13 cellular contexts compared by ENCODE assay signal in genomic region chr11:47241740-47242400, GRCh38. TPM values are rescaled to one million over a fixed set of nuclear protein-coding genes. Genes with fewer than 3 reads are reported as not detected.
DNase-seq lines count a peak whose midpoint lies in the region; ATAC-seq, FAIRE-seq and TF ChIP-seq lines count a peak whose summit lies in the region.
"Had no signal": no experiment of that assay in that cellular context is flagged by ENCODE, and none has a peak within 500 bp of the region (broad histone marks: within the 10 kb centered on the region; RNA-seq: fewer than 3 reads in every experiment).

No MANE protein-coding gene starts in this region.

- dilution Hi-C loops in endothelial cell of umbilical vein (cut with MboI; ENCODE audit: extremely low pct_ligation_motif_present, low sequenced_read_pairs), result no loop called here

- no peaks in the 10 kb centered on the region for H3K9me1 ChIP-seq in endothelial cell of umbilical vein (replicated peaks; ENCODE audit: control insufficient read depth, extremely low read depth, insufficient read depth, low read length)

- no peaks in the 10 kb centered on the region for H3K27me3 ChIP-seq in endothelial cell of umbilical vein (ENCODE audit: control insufficient read depth in 2 of 2, insufficient read depth in 2 of 2, low read length in 2 of 2)

- no peak overlapping the region for H3K4me3 ChIP-seq in endothelial cell of umbilical vein (replicated peaks in 1 of 3; ENCODE audit: insufficient read depth in 1 of 3, low read depth in 1 of 3, low read length in 3 of 3)

- POLR2A ChIA-PET in RWPE1 (lab: Yijun Ruan, JAX; ENCODE audit: low non-redundant PET), result interaction anchor here (0.9 kb wide), 1 partner anchor 10 kb away, joined by 4 read pairs; no protein-coding TSS in a partner anchor
- POLR2A ChIA-PET in endothelial cell of umbilical vein (lab: Charles Lee), result interaction anchor here (1.0 kb wide), 1 partner anchor 22 kb away, joined by 3 read pairs; no protein-coding TSS in a partner anchor

- CTCF ChIA-PET in activated CD8-positive, alpha-beta memory T cell treated with anti-CD3 and anti-CD28 coated beads, Interleukin-2, amount 10 ng/mL, durations not matched to agents 7 days and 5 days (lab: Charles Lee), result interaction anchor here (1.2 to 1.5 kb wide), 2 partner anchors 9 to 18 kb away, joined by 3 to 4 read pairs; no protein-coding TSS in a partner anchor
- CTCF ChIA-PET in RWPE1 (lab: Yijun Ruan, JAX), result interaction anchor here (0.5 kb wide), 1 partner anchor 93 kb away, joined by 3 read pairs; no protein-coding TSS in a partner anchor
- CTCF ChIA-PET in endothelial cell of umbilical vein (lab: Charles Lee), result interaction anchor here (1.0 to 1.5 kb wide), 5 partner anchors 11 to 113 kb away, joined by 3 to 5 read pairs (median 3); no protein-coding TSS in a partner anchor

- H3K27ac ChIP-seq in RWPE1 (peak overlapping the region; percentile 61), endothelial cell of umbilical vein (ENCODE audit: insufficient read depth, low read depth, low read length) (no peak overlapping the region)

- H3K27ac Mint-ChIP-seq in activated CD8-positive, alpha-beta memory T cell treated with anti-CD3 and anti-CD28 coated beads, Interleukin-2, amount 10 ng/mL, durations not matched to agents 7 days and 5 days, result peak overlapping the region; percentile 48
- H3K27ac Mint-ChIP-seq in stimulated activated naive B cell treated with anti-CD40 and anti-IgM and Interleukin-4, amounts not matched to agents 10 μg/mL and 1 μg/mL and 100 μg/mL, for 72 hours, result peak overlapping the region; percentile 62

- peaks cover 5% of the 10 kb centered on the region for H3K4me1 Mint-ChIP-seq in activated CD8-positive, alpha-beta memory T cell treated with anti-CD3 and anti-CD28 coated beads, Interleukin-2, amount 10 ng/mL, durations not matched to agents 7 days and 5 days
- peaks cover 5 to 23% of the 10 kb centered on the region in 2 donors for H3K4me1 Mint-ChIP-seq in stimulated activated naive B cell treated with anti-CD40 and anti-IgM and Interleukin-4, amounts not matched to agents 10 μg/mL and 1 μg/mL and 100 μg/mL, for 72 hours

- H3K36me3 Mint-ChIP-seq in activated CD8-positive, alpha-beta memory T cell treated with anti-CD3 and anti-CD28 coated beads, Interleukin-2, amount 10 ng/mL, durations not matched to agents 7 days and 5 days, result peaks cover 46% of the 10 kb centered on the region
- H3K36me3 Mint-ChIP-seq in stimulated activated naive B cell treated with anti-CD40 and anti-IgM and Interleukin-4, amounts not matched to agents 10 μg/mL and 1 μg/mL and 100 μg/mL, for 72 hours, result peaks cover 62 to 86% of the 10 kb centered on the region in 2 donors

- H3K9me3 ChIP-seq in endothelial cell of umbilical vein (replicated peaks; ENCODE audit: control insufficient read depth, insufficient read depth, low read length), result no peaks in the 10 kb centered on the region

- DNase-seq in activated CD8-positive, alpha-beta memory T cell treated with anti-CD3 and anti-CD28 coated beads, Interleukin-2, amount 10 ng/mL, durations not matched to agents 7 days and 5 days, result no peak
- no peak for DNase-seq in activated CD8-positive, alpha-beta memory T cell treated with anti-CD3 and anti-CD28 coated beads, Interleukin-2, amount 50 U/mL, for 4 hours
- DNase-seq in RWPE1 (ENCODE audit: low spot score), result no peak
- DNase-seq in endothelial cell of umbilical vein (ENCODE audit: low read depth, low spot score), result no peak
- no peak for DNase-seq in stimulated activated naive B cell treated with anti-CD40 and anti-IgM and Interleukin-4, amounts not matched to agents 10 μg/mL and 1 μg/mL and 100 μg/mL, for 72 hours
- no peak for DNase-seq in NCI-H2107 treated with DMSO at 0.1 percent for 48 hours (lab: John Stamatoyannopoulos, UW; ENCODE audit: unreplicated experiment)
- no peak for DNase-seq in mesenteric fat pad (ENCODE audit: low spot score)
- no peak for DNase-seq in middle frontal gyrus (ENCODE audit: extremely low spot score, low spot score)
- DNase-seq: activated CD4-positive, alpha-beta T cell treated with anti-CD3 and anti-CD28 coated beads, Interleukin-2, amount 50 U/mL, for 48 hours; NCI-H345 had no signal

- H3K4me3 Mint-ChIP-seq in activated CD8-positive, alpha-beta memory T cell treated with anti-CD3 and anti-CD28 coated beads, Interleukin-2, amount 10 ng/mL, durations not matched to agents 7 days and 5 days, result no peak overlapping the region
- peak overlapping the region in 1 of 2 donors; percentile 1 for H3K4me3 Mint-ChIP-seq in stimulated activated naive B cell treated with anti-CD40 and anti-IgM and Interleukin-4, amounts not matched to agents 10 μg/mL and 1 μg/mL and 100 μg/mL, for 72 hours

- FAIRE-seq in endothelial cell of umbilical vein (lab: Jason Lieb, UNC), result peak; percentile 31
- FAIRE-seq: G401.6, islet of Langerhans had no signal

- H3K9ac ChIP-seq in endothelial cell of umbilical vein (replicated peaks; ENCODE audit: extremely low read depth, insufficient read depth, low read length), result no peak overlapping the region

- H2AFZ ChIP-seq in endothelial cell of umbilical vein (ENCODE audit: low read depth, low read length), result no peak overlapping the region

- intact Hi-C loops in endothelial cell of umbilical vein (cut with micrococcal nuclease), result no loop called here

- H4K20me1 ChIP-seq in endothelial cell of umbilical vein (replicated peaks; ENCODE audit: control insufficient read depth, extremely low read depth, insufficient read depth, low read length), result no peaks in the 10 kb centered on the region

- no peaks in the 10 kb centered on the region for H3K9me3 Mint-ChIP-seq in activated CD8-positive, alpha-beta memory T cell treated with anti-CD3 and anti-CD28 coated beads, Interleukin-2, amount 10 ng/mL, durations not matched to agents 7 days and 5 days (ENCODE audit: low read depth)
- no peaks in the 10 kb centered on the region for H3K9me3 Mint-ChIP-seq in stimulated activated naive B cell treated with anti-CD40 and anti-IgM and Interleukin-4, amounts not matched to agents 10 μg/mL and 1 μg/mL and 100 μg/mL, for 72 hours

- no peak for TF ChIP-seq POLR2A in endothelial cell of umbilical vein (IDR thresholded peaks at IDR 0.05; ENCODE audit: low read depth, low read length)

- H3K4me2 ChIP-seq in endothelial cell of umbilical vein (ENCODE audit: insufficient read depth, low read length), result no peak overlapping the region

- H3K36me3 ChIP-seq in endothelial cell of umbilical vein (ENCODE audit: control insufficient read depth in 2 of 2, extremely low read depth in 1 of 2, insufficient read depth in 2 of 2, low read length in 2 of 2), result peaks cover 15 to 49% of the 10 kb centered on the region in 2 experiments

- ATAC-seq in activated CD8-positive, alpha-beta memory T cell treated with anti-CD3 and anti-CD28 coated beads, Interleukin-2, amount 10 ng/mL, durations not matched to agents 7 days and 5 days, result no peak
- ATAC-seq in stimulated activated naive B cell treated with anti-CD40 and anti-IgM and Interleukin-4, amounts not matched to agents 10 μg/mL and 1 μg/mL and 100 μg/mL, for 72 hours (replicated peaks), result peak; percentile 17 to 26
- ATAC-seq: Right ventricle myocardium inferior had no signal

- BruUV-seq in endothelial cell of umbilical vein (replicated peaks; lab: Mats Ljungman, UMichigan), result no TSS peak

- TF ChIP-seq CTCF in RWPE1 (conservative IDR thresholded peaks at IDR 0.05; ENCODE audit: low read depth), result no peak
- TF ChIP-seq CTCF in endothelial cell of umbilical vein (IDR thresholded peaks at IDR 0.05; ENCODE audit: extremely low read depth in 1 of 2, insufficient read depth in 1 of 2, low read depth in 1 of 2, low read length in 2 of 2), result no peak

- peaks cover 2% of the 10 kb centered on the region for H3K4me1 ChIP-seq in endothelial cell of umbilical vein (ENCODE audit: control insufficient read depth, extremely low read depth, insufficient read depth, low read length)

- no peaks in the 10 kb centered on the region for H3K27me3 Mint-ChIP-seq in activated CD8-positive, alpha-beta memory T cell treated with anti-CD3 and anti-CD28 coated beads, Interleukin-2, amount 10 ng/mL, durations not matched to agents 7 days and 5 days
- H3K27me3 Mint-ChIP-seq in stimulated activated naive B cell treated with anti-CD40 and anti-IgM and Interleukin-4, amounts not matched to agents 10 μg/mL and 1 μg/mL and 100 μg/mL, for 72 hours, result no peaks in the 10 kb centered on the region

- no peaks in the 10 kb centered on the region for H3K79me2 ChIP-seq in endothelial cell of umbilical vein (ENCODE audit: control insufficient read depth, insufficient read depth, low read length)

RNA-seq across cellular contexts. Expression of gene ACP2, which starts 6.7 kb away (rescaled TPM):
- total RNA-seq in activated CD8-positive, alpha-beta memory T cell treated with anti-CD3 and anti-CD28 coated beads, Interleukin-2, amount 10 ng/mL, durations not matched to agents 7 days and 5 days, result 10 to 100 TPM; 26.0 to 29.7 TPM
- total RNA-seq in endothelial cell of umbilical vein (35.6 and 39.7 TPM in 2 replicates), mesenteric fat pad (38.2 TPM)
- polyA plus RNA-seq in endothelial cell of umbilical vein, result 49.2 and 52.6 TPM in 2 replicates
- polyA plus RNA-seq in endothelial cell of umbilical vein (2011; cell fraction: cytosol; rRNA removed), result 32.4 and 38.2 TPM in 2 replicates
- polyA plus RNA-seq in endothelial cell of umbilical vein (2011; cell fraction: nucleus; rRNA removed), result 44.8 and 56.0 TPM in 2 replicates
- 22.8 and 24.6 TPM in 2 replicates for polyA plus RNA-seq in endothelial cell of umbilical vein (2012)
- 36.5 and 42.3 TPM in 2 replicates for polyA minus RNA-seq in endothelial cell of umbilical vein
- polyA minus RNA-seq in endothelial cell of umbilical vein (2011; cell fraction: cytosol; rRNA and poly(A)+ RNA removed), result 26.8 TPM
- 23.0 and 23.4 TPM in 2 replicates for polyA minus RNA-seq in endothelial cell of umbilical vein (2011; cell fraction: nucleus; rRNA and poly(A)+ RNA removed)

RNA-seq across cellular contexts. Expression of gene NR1H3, which starts 15.9 kb away (rescaled TPM):
- 10 to 100 TPM in 1 of 2 experiments, 1 to 10 TPM in 1; 7.5 to 10.2 TPM for total RNA-seq in activated CD8-positive, alpha-beta memory T cell treated with anti-CD3 and anti-CD28 coated beads, Interleukin-2, amount 10 ng/mL, durations not matched to agents 7 days and 5 days
- total RNA-seq in endothelial cell of umbilical vein (7.4 and 9.8 TPM in 2 replicates), mesenteric fat pad (73.2 TPM)
- 16.3 and 19.1 TPM in 2 replicates for polyA plus RNA-seq in endothelial cell of umbilical vein
- polyA plus RNA-seq in endothelial cell of umbilical vein (2011; cell fraction: cytosol; rRNA removed), result 12.3 and 14.0 TPM in 2 replicates
- 22.8 and 30.1 TPM in 2 replicates for polyA plus RNA-seq in endothelial cell of umbilical vein (2011; cell fraction: nucleus; rRNA removed)
- polyA plus RNA-seq in endothelial cell of umbilical vein (2012), result 7.4 and 8.4 TPM in 2 replicates
- polyA minus RNA-seq in endothelial cell of umbilical vein, result 12.0 and 19.2 TPM in 2 replicates
- 50.5 TPM for polyA minus RNA-seq in endothelial cell of umbilical vein (2011; cell fraction: cytosol; rRNA and poly(A)+ RNA removed)
- polyA minus RNA-seq in endothelial cell of umbilical vein (2011; cell fraction: nucleus; rRNA and poly(A)+ RNA removed), result 7.1 and 7.2 TPM in 2 replicates

RNA-seq across cellular contexts. Expression of gene DDB2, which starts 27.1 kb away (rescaled TPM):
- 100 to 1,000 TPM; 155 to 216 TPM for total RNA-seq in activated CD8-positive, alpha-beta memory T cell treated with anti-CD3 and anti-CD28 coated beads, Interleukin-2, amount 10 ng/mL, durations not matched to agents 7 days and 5 days
- 92.4 and 112 TPM in 2 replicates for total RNA-seq in endothelial cell of umbilical vein
- polyA plus RNA-seq in endothelial cell of umbilical vein, result 86.1 and 96.6 TPM in 2 replicates
- 70.3 and 77.1 TPM in 2 replicates for polyA plus RNA-seq in endothelial cell of umbilical vein (2011; cell fraction: cytosol; rRNA removed)
- polyA plus RNA-seq in endothelial cell of umbilical vein (2011; cell fraction: nucleus; rRNA removed), result 234 and 235 TPM in 2 replicates
- 93.7 and 116 TPM in 2 replicates for polyA plus RNA-seq in endothelial cell of umbilical vein (2012)
- polyA minus RNA-seq in endothelial cell of umbilical vein, result 72.1 and 77.4 TPM in 2 replicates
- 45.6 TPM for polyA minus RNA-seq in endothelial cell of umbilical vein (2011; cell fraction: cytosol; rRNA and poly(A)+ RNA removed)
- polyA minus RNA-seq in endothelial cell of umbilical vein (2011; cell fraction: nucleus; rRNA and poly(A)+ RNA removed), result 58.0 and 75.8 TPM in 2 replicates
- 21.0 TPM for total RNA-seq in mesenteric fat pad

RNA-seq across cellular contexts. Expression of gene MADD, which starts 28.1 kb away (rescaled TPM):
- total RNA-seq in activated CD8-positive, alpha-beta memory T cell treated with anti-CD3 and anti-CD28 coated beads, Interleukin-2, amount 10 ng/mL, durations not matched to agents 7 days and 5 days, result 10 to 100 TPM; 88.5 to 91.2 TPM
- total RNA-seq in endothelial cell of umbilical vein (36.8 and 38.5 TPM in 2 replicates), mesenteric fat pad (35.7 TPM)
- polyA plus RNA-seq in endothelial cell of umbilical vein, result 25.5 and 35.3 TPM in 2 replicates
- polyA plus RNA-seq in endothelial cell of umbilical vein (2011; cell fraction: cytosol; rRNA removed), result 15.6 and 17.5 TPM in 2 replicates
- 72.4 and 96.5 TPM in 2 replicates for polyA plus RNA-seq in endothelial cell of umbilical vein (2011; cell fraction: nucleus; rRNA removed)
- polyA plus RNA-seq in endothelial cell of umbilical vein (2012), result 24.6 and 25.8 TPM in 2 replicates
- polyA minus RNA-seq in endothelial cell of umbilical vein, result 73.1 and 89.7 TPM in 2 replicates
- 54.2 TPM for polyA minus RNA-seq in endothelial cell of umbilical vein (2011; cell fraction: cytosol; rRNA and poly(A)+ RNA removed)
- 60.8 and 96.7 TPM in 2 replicates for polyA minus RNA-seq in endothelial cell of umbilical vein (2011; cell fraction: nucleus; rRNA and poly(A)+ RNA removed)

RNA-seq across cellular contexts. Expression of gene PACSIN3, which starts 55.6 kb away (rescaled TPM):
- 1 to 10 TPM in 1 of 2 experiments, under 1 TPM in 1; 0.64 to 2.2 TPM for total RNA-seq in activated CD8-positive, alpha-beta memory T cell treated with anti-CD3 and anti-CD28 coated beads, Interleukin-2, amount 10 ng/mL, durations not matched to agents 7 days and 5 days
- total RNA-seq in endothelial cell of umbilical vein (27.2 and 29.0 TPM in 2 replicates), mesenteric fat pad (14.9 TPM)
- 14.7 and 15.2 TPM in 2 replicates for polyA plus RNA-seq in endothelial cell of umbilical vein
- 16.3 and 20.6 TPM in 2 replicates for polyA plus RNA-seq in endothelial cell of umbilical vein (2011; cell fraction: cytosol; rRNA removed)
- polyA plus RNA-seq in endothelial cell of umbilical vein (2011; cell fraction: nucleus; rRNA removed), result 16.6 and 18.6 TPM in 2 replicates
- polyA plus RNA-seq in endothelial cell of umbilical vein (2012), result 16.3 and 27.6 TPM in 2 replicates
- 7.5 and 11.2 TPM in 2 replicates for polyA minus RNA-seq in endothelial cell of umbilical vein
- 129 TPM for polyA minus RNA-seq in endothelial cell of umbilical vein (2011; cell fraction: cytosol; rRNA and poly(A)+ RNA removed)
- 8.0 and 10.8 TPM in 2 replicates for polyA minus RNA-seq in endothelial cell of umbilical vein (2011; cell fraction: nucleus; rRNA and poly(A)+ RNA removed)
